Comparison of ENCODE assay signal across 19 cellular contexts in the genomic region with DNA sequence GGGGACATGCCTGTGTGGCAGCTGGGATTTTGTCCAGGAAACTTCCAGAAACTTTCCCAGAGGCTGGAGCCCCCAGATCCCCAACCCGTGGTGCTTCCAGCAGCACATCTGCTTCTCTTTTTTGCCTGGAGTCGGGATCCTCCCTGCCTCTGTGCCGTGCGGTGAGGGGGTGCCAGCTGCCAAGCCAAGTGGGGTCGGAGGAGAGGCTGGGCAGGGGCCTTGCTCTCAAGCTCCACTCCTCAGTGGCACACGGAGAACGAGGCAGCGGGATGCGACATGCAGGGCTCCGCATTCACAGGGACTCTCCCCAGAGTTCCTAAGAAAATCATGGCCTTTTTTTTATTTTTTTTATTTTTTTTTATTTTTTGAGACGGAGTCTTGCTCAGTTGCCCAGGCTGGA.
A peak's percentile ranks its signal among the peaks of the same experiment; 100 is the strongest.
DNase-seq lines count a peak whose midpoint lies in the region; ATAC-seq and TF ChIP-seq lines count a peak whose summit lies in the region.
"Had no signal": no experiment of that assay in that cellular context is flagged by ENCODE, and none has a peak within 500 bp of the region (broad histone marks: within the 10 kb centered on the region; RNA-seq: fewer than 3 reads in every experiment).

No MANE protein-coding gene starts in this region.

- TF ChIP-seq CTCF in heart left ventricle (IDR thresholded peaks at IDR 0.05) (no peak), prostate gland (IDR thresholded peaks at IDR 0.05) (no peak), gastroesophageal sphincter (IDR thresholded peaks at IDR 0.05) (no peak)

- H3K36me3 ChIP-seq in heart left ventricle, result no peaks in the 10 kb centered on the region
- no peaks in the 10 kb centered on the region for H3K36me3 ChIP-seq in prostate gland
- peaks cover 0 to 8% of the 10 kb centered on the region in 2 donors for H3K36me3 ChIP-seq in gastroesophageal sphincter
- H3K36me3 ChIP-seq: BE2C had no signal

- H3K27me3 ChIP-seq in heart left ventricle (no peaks in the 10 kb centered on the region), prostate gland (replicated peaks; ENCODE audit: insufficient read depth) (no peaks in the 10 kb centered on the region), gastroesophageal sphincter (no peaks in the 10 kb centered on the region)
- H3K27me3 ChIP-seq: BE2C had no signal

- no peak for TF ChIP-seq EP300 in gastroesophageal sphincter (IDR thresholded peaks at IDR 0.05)

- H3K4me1 ChIP-seq in heart left ventricle (peaks cover 0 to 6% (median 0%) of the 10 kb centered on the region in 12 donors), prostate gland (replicated peaks) (no peaks in the 10 kb centered on the region), gastroesophageal sphincter (peaks cover 0 to 14% (median 0%) of the 10 kb centered on the region in 3 donors)
- H3K4me1 ChIP-seq: BE2C had no signal

- intact Hi-C loops in Right ventricle myocardium superior (cut with DNase I), result no loop called here
- intact Hi-C loops in heart left ventricle (cut with DNase I), result no loop called here
- intact Hi-C loops in prostate gland (cut with DNase I), result no loop called here

- H3K27ac ChIP-seq in heart left ventricle (no peak overlapping the region), cingulate gyrus (ENCODE audit: low read depth, low read length) (peak overlapping the region; percentile 100), prostate gland (peak overlapping the region; percentile 18 to 33), gastroesophageal sphincter (peak overlapping the region in 2 of 4 donors; percentile 51 to 53)

- TF ChIP-seq POLR2A in heart left ventricle (IDR thresholded peaks at IDR 0.05) (no peak), prostate gland (IDR thresholded peaks at IDR 0.05) (no peak), gastroesophageal sphincter (IDR thresholded peaks at IDR 0.05) (no peak)

- H3K9me3 ChIP-seq in heart left ventricle, result peaks cover 0 to 12% (median 7%) of the 10 kb centered on the region in 12 donors
- H3K9me3 ChIP-seq in prostate gland, result no peaks in the 10 kb centered on the region
- H3K9me3 ChIP-seq in gastroesophageal sphincter, result peaks cover 0 to 11% (median 0%) of the 10 kb centered on the region in 3 donors
- H3K9me3 ChIP-seq: BE2C had no signal

- DNase-seq in Right ventricle myocardium superior, result peak; percentile 24
- no peak for DNase-seq in heart left ventricle
- no peak for DNase-seq in prostate gland (ENCODE audit: low spot score)
- no peak for DNase-seq in activated gamma-delta T cell treated with Interleukin-2 at 50 U/mL for 16 hours
- DNase-seq in NCI-H128 (lab: John Stamatoyannopoulos, UW; ENCODE audit: unreplicated experiment), result no peak
- DNase-seq: BE2C; Calu3; CD4-positive, alpha-beta memory T cell; DMS53; NCI-H1417; NCI-H187 treated with DMSO at 0.1 percent for 48 hours; NCI-H226; NCI-H524; RPMI8226 had no signal

- 86 to 93% (median 91%) methylated on average over 11 of the region's 11 CpGs for WGBS in heart left ventricle, 4 donors
- WGBS in prostate gland, result 88% methylated on average over 11 of the region's 11 CpGs
- WGBS in gastroesophageal sphincter (ENCODE audit: low coverage in 1 of 2), 2 donors, result 86% methylated on average over 11 of the region's 11 CpGs; no CpG with 5 or more reads in 1 of the 2 donors

- ATAC-seq in Right ventricle myocardium superior (ENCODE audit: poor library complexity) (no peak), heart left ventricle (no peak), gastroesophageal sphincter (no peak)
- ATAC-seq: GM12878, K562 had no signal

- H3K4me3 ChIP-seq in heart left ventricle (no peak overlapping the region), prostate gland (no peak overlapping the region), gastroesophageal sphincter (no peak overlapping the region)
- H3K4me3 ChIP-seq: GM12878, GM23338, K562 had no signal

Comparison
In these comparisons a context has a peak if more than half of its experiments do, and no peak if none do; other contexts are left out.
1. H3K27ac ChIP-seq: peak in cingulate gyrus (single experiment) and prostate gland (2 of 2); none in heart left ventricle (0 of 12).